ENCODE assay signal across 21 cellular contexts in the genomic region with DNA sequence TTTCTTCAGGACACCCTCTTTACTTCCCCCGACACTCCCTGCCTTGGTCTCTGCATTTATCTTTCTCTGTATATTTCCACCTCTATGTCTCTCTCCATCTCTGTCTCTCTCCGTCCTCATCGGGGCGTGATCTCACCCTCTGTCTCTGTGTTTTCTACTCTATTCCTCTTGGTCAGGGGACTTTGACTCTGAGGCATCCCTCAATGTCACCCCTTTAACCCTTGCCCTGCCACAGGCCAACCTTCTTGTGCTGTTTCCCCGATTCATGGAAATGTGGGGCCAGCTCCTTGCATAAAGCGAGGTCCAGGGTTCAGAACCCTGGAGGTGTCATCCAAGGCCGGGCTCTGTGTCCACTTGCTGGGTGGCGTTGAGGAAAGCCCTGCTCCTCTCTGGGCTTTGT.
"Had no signal": no experiment of that assay in that cellular context is flagged by ENCODE, and none has a peak within 500 bp of the region (broad histone marks: within the 10 kb centered on the region; RNA-seq: fewer than 3 reads in every experiment).

No MANE protein-coding gene starts in this region.

- ATAC-seq: activated CD8-positive, alpha-beta memory T cell treated with anti-CD3 and anti-CD28 coated beads, Interleukin-2, amount 10 ng/mL, durations not matched to agents 7 days and 5 days; activated naive CD4-positive, alpha-beta T cell treated with anti-CD3 and anti-CD28 coated beads, Interleukin-2, amount 50 U/mL, for 72 hours; T-helper 17 cell had no signal

- H3K27me3 ChIP-seq: cardiac muscle cell had no signal

- H2AFZ ChIP-seq: PC-9 had no signal

- H3K36me3 ChIP-seq: brain microvascular endothelial cell, cardiac muscle cell had no signal

- H3K4me3 Mint-ChIP-seq: activated B cell treated with CpG ODN at 0.5 μM for 24 hours; activated CD4-positive, alpha-beta T cell treated with anti-CD3 and anti-CD28 coated beads, Interleukin-2, amount 10 ng/mL, durations not matched to agents 24 days and 14 days; activated CD8-positive, alpha-beta memory T cell treated with anti-CD3 and anti-CD28 coated beads, Interleukin-2, amount 10 ng/mL, durations not matched to agents 7 days and 5 days; activated T-cell treated with anti-CD3 and anti-CD28 coated beads, Interleukin-2, amount 50 U/mL, for 24 hours; T-helper 17 cell had no signal

- H3K27ac ChIP-seq: brain microvascular endothelial cell, cardiac muscle cell, PC-9 had no signal

- H3K27ac Mint-ChIP-seq: activated B cell treated with CpG ODN at 0.5 μM for 24 hours; activated CD4-positive, alpha-beta T cell treated with anti-CD3 and anti-CD28 coated beads, Interleukin-2, amount 10 ng/mL, durations not matched to agents 24 days and 14 days; activated CD8-positive, alpha-beta memory T cell treated with anti-CD3 and anti-CD28 coated beads, Interleukin-2, amount 10 ng/mL, durations not matched to agents 7 days and 5 days; activated naive CD4-positive, alpha-beta T cell treated with anti-CD3 and anti-CD28 coated beads, Interleukin-2, amount 50 U/mL, for 72 hours; activated T-cell treated with anti-CD3 and anti-CD28 coated beads, Interleukin-2, amount 50 U/mL, for 24 hours; T-helper 17 cell had no signal

- H3K4me2 ChIP-seq: PC-9 had no signal

- H3K36me3 Mint-ChIP-seq: activated CD8-positive, alpha-beta memory T cell treated with anti-CD3 and anti-CD28 coated beads, Interleukin-2, amount 10 ng/mL, durations not matched to agents 7 days and 5 days had no signal

- H3K4me3 ChIP-seq: cardiac muscle cell, PC-9 had no signal

- DNase-seq: activated B cell treated with CpG ODN at 0.5 μM for 24 hours; activated CD4-positive, alpha-beta T cell treated with anti-CD3 and anti-CD28 coated beads for 1 hour; activated CD4-positive, alpha-beta T cell treated with anti-CD3 and anti-CD28 coated beads, Interleukin-2, amount 10 ng/mL, durations not matched to agents 24 days and 14 days; activated CD4-positive, alpha-beta T cell treated with anti-CD3 and anti-CD28 coated beads, Interleukin-2, amount 50 U/mL, for 48 hours; activated CD8-positive, alpha-beta memory T cell treated with anti-CD3 and anti-CD28 coated beads, Interleukin-2, amount 10 ng/mL, durations not matched to agents 7 days and 5 days; activated effector memory CD4-positive, alpha-beta T cell treated with anti-CD3 and anti-CD28 coated beads, Interleukin-2, amount 50 U/mL, for 16 hours; activated naive CD4-positive, alpha-beta T cell treated with Interleukin-2 at 50 U/mL for 16 hours; activated T-cell treated with anti-CD3 and anti-CD28 coated beads, Interleukin-2, amount 50 U/mL, for 24 hours; brain microvascular endothelial cell; NCI-H1092; NCI-H1436 treated with DMSO at 0.1 percent for 48 hours; NCI-H187; NCI-H2081; NCI-H510A treated with DMSO at 0.1 percent for 48 hours; NCI-H69; PC-9; SIG-M5; T-helper 17 cell; T-helper 9 cell had no signal

- H3K9me3 Mint-ChIP-seq: activated B cell treated with CpG ODN at 0.5 μM for 24 hours; activated CD4-positive, alpha-beta T cell treated with anti-CD3 and anti-CD28 coated beads, Interleukin-2, amount 10 ng/mL, durations not matched to agents 24 days and 14 days; activated naive CD4-positive, alpha-beta T cell treated with anti-CD3 and anti-CD28 coated beads, Interleukin-2, amount 50 U/mL, for 72 hours; activated T-cell treated with anti-CD3 and anti-CD28 coated beads, Interleukin-2, amount 50 U/mL, for 24 hours had no signal
